1 cellular context compared by ENCODE assay signal in the genomic region with DNA sequence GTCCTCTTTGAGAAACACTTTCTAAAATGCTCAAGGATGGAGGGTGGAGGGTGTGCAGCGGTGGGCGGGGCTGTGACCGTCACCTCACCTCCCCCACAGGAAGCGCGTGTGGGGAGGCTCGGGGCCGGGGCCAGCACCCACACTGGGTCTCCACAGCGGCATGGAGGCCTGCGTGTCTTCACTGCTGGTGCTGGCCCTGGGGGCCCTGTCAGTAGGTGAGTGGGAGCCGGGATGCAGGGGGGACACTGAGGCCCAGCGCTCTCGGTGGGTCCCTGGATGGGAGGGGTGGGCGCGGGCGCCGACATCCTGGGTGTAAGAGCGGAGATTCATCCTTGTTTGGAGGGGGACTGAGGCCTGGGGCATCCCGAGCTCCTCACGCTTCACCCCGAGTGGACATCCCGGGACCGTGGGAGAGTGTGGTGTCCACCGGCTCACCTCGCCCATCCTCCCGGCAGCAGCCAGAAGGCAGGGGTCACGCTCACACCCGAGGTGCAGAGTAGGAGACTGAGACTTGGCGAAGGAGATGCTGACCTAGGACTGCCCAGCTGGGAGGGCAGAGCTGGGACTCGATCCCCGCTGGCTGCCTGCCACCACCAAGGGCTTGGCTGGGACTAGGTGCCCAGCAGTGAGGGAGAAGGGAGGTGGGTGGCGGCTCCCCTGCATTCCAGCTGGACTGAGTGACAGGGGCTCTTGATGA.
TF ChIP-seq lines count a peak whose summit lies in the region.

A gene (plus strand): TSS at position 142 of the 697 bp plus-strand sequence. CDS start 19 bp downstream, at position 161.

TF ChIP-seq in K562, 482 proteins besides CTCF, POLR2A, EP300 and RAD21 (continued from another document):
- TF ChIP-seq, protein P1, sequence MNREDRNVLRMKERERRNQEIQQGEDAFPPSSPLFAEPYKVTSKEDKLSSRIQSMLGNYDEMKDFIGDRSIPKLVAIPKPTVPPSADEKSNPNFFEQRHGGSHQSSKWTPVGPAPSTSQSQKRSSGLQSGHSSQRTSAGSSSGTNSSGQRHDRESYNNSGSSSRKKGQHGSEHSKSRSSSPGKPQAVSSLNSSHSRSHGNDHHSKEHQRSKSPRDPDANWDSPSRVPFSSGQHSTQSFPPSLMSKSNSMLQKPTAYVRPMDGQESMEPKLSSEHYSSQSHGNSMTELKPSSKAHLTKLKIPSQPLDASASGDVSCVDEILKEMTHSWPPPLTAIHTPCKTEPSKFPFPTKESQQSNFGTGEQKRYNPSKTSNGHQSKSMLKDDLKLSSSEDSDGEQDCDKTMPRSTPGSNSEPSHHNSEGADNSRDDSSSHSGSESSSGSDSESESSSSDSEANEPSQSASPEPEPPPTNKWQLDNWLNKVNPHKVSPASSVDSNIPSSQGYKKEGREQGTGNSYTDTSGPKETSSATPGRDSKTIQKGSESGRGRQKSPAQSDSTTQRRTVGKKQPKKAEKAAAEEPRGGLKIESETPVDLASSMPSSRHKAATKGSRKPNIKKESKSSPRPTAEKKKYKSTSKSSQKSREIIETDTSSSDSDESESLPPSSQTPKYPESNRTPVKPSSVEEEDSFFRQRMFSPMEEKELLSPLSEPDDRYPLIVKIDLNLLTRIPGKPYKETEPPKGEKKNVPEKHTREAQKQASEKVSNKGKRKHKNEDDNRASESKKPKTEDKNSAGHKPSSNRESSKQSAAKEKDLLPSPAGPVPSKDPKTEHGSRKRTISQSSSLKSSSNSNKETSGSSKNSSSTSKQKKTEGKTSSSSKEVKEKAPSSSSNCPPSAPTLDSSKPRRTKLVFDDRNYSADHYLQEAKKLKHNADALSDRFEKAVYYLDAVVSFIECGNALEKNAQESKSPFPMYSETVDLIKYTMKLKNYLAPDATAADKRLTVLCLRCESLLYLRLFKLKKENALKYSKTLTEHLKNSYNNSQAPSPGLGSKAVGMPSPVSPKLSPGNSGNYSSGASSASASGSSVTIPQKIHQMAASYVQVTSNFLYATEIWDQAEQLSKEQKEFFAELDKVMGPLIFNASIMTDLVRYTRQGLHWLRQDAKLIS (CRISPR knock-in tag; IDR thresholded peaks at IDR 0.05): 0 out of 2 replicates have a peak, but pooled peaks have one; percentile 17
- TF ChIP-seq, protein P2, sequence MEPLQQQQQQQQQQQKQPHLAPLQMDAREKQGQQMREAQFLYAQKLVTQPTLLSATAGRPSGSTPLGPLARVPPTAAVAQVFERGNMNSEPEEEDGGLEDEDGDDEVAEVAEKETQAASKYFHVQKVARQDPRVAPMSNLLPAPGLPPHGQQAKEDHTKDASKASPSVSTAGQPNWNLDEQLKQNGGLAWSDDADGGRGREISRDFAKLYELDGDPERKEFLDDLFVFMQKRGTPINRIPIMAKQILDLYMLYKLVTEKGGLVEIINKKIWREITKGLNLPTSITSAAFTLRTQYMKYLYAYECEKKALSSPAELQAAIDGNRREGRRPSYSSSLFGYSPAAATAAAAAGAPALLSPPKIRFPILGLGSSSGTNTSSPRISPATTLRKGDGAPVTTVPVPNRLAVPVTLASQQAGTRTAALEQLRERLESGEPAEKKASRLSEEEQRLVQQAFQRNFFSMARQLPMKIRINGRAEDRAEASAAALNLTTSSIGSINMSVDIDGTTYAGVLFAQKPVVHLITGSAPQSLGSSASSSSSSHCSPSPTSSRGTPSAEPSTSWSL (CRISPR knock-in tag; IDR thresholded peaks at IDR 0.05; ENCODE audit: borderline replicate concordance): no peak
- TF ChIP-seq POLR2G (IDR thresholded peaks at IDR 0.05; ENCODE audit: low read depth, low read length) (peak; percentile 85), HIVEP1 (CRISPR knock-in tag; IDR thresholded peaks at IDR 0.05) (no peak), ZNF143 (CRISPR knock-in tag; IDR thresholded peaks at IDR 0.05) (no peak), ATF1 (CRISPR knock-in tag; IDR thresholded peaks at IDR 0.05) (no peak), ATF1 (tag; IDR thresholded peaks at IDR 0.05) (peak; percentile 47; the same call in 1 of the 2 replicates), ZNF695 (CRISPR knock-in tag; IDR thresholded peaks at IDR 0.05) (no peak), RBM22 (IDR thresholded peaks at IDR 0.05; ENCODE audit: low read depth, low read length, poor library complexity, severe bottlenecking) (peak; percentile 54), RBFOX2 (IDR thresholded peaks at IDR 0.05; ENCODE audit: low read depth, low read length) (peak; percentile 48; the same call in 1 of the 2 replicates), ZNF232 (CRISPR knock-in tag; IDR thresholded peaks at IDR 0.05) (no peak), HMG20A (CRISPR knock-in tag; conservative IDR thresholded peaks at IDR 0.05) (no peak), ETV1 (tag; conservative IDR thresholded peaks at IDR 0.05; ENCODE audit: low read depth) (peak; percentile 71), NCOA1 (IDR thresholded peaks at IDR 0.05; ENCODE audit: low read depth) (no peak), L3MBTL2 (IDR thresholded peaks at IDR 0.05) (no peak), PML (IDR thresholded peaks at IDR 0.05; ENCODE audit: low read length) (no peak), CEBPG (CRISPR knock-in tag; IDR thresholded peaks at IDR 0.05) (no peak), CEBPG (tag; conservative IDR thresholded peaks at IDR 0.05 in 1 of 2, IDR thresholded peaks at IDR 0.05 in 1 of 2) (no peak), PRMT5 (CRISPR knock-in tag; IDR thresholded peaks at IDR 0.05) (no peak), GABPA (tag; conservative IDR thresholded peaks at IDR 0.05; ENCODE audit: low read depth) (0 out of 2 replicates have a peak, but pooled peaks have one; percentile 23), ZKSCAN3 (CRISPR knock-in tag; IDR thresholded peaks at IDR 0.05) (no peak), GABPB1 (CRISPR knock-in tag; IDR thresholded peaks at IDR 0.05) (peak; percentile 54)
- TF ChIP-seq, protein P3, sequence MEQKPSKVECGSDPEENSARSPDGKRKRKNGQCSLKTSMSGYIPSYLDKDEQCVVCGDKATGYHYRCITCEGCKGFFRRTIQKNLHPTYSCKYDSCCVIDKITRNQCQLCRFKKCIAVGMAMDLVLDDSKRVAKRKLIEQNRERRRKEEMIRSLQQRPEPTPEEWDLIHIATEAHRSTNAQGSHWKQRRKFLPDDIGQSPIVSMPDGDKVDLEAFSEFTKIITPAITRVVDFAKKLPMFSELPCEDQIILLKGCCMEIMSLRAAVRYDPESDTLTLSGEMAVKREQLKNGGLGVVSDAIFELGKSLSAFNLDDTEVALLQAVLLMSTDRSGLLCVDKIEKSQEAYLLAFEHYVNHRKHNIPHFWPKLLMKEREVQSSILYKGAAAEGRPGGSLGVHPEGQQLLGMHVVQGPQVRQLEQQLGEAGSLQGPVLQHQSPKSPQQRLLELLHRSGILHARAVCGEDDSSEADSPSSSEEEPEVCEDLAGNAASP (IDR thresholded peaks at IDR 0.05): no peak
- TF ChIP-seq, protein P4, sequence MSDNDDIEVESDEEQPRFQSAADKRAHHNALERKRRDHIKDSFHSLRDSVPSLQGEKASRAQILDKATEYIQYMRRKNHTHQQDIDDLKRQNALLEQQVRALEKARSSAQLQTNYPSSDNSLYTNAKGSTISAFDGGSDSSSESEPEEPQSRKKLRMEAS (CRISPR knock-in tag; IDR thresholded peaks at IDR 0.05): peak; percentile 20; the same call in 1 of the 2 replicates
